ENCODE assay signal across 12 cellular contexts in genomic region chr11:115925568-115925904, GRCh38.
"Had no signal": no experiment of that assay in that cellular context is flagged by ENCODE, and none has a peak within 500 bp of the region (broad histone marks: within the 10 kb centered on the region; RNA-seq: fewer than 3 reads in every experiment).

No MANE protein-coding gene starts in this region.

- H3K4me1 Mint-ChIP-seq: immature natural killer cell, T-cell had no signal

- H3K27ac ChIP-seq: gastrocnemius medialis, heart left ventricle, stomach, thoracic aorta, upper lobe of right lung had no signal

- DNase-seq: activated T-cell treated with anti-CD3 and anti-CD28 coated beads, Interleukin-2, amount 50 U/mL, for 1 hour; dermis blood vessel endothelial cell; gastrocnemius medialis; heart left ventricle; immature natural killer cell; nephron progenitor cell; occipital lobe; stomach; T-cell; T-helper 9 cell; upper lobe of right lung had no signal

- H3K4me3 ChIP-seq: gastrocnemius medialis, heart left ventricle, stomach, thoracic aorta, upper lobe of right lung had no signal

- H3K36me3 ChIP-seq: gastrocnemius medialis, heart left ventricle, stomach, thoracic aorta, upper lobe of right lung had no signal

- H3K9me3 ChIP-seq: gastrocnemius medialis, heart left ventricle, stomach, thoracic aorta, upper lobe of right lung had no signal

- H3K27me3 ChIP-seq: upper lobe of right lung had no signal

- H3K27ac Mint-ChIP-seq: immature natural killer cell, nephron progenitor cell, T-cell had no signal

- H3K4me1 ChIP-seq: gastrocnemius medialis had no signal

- ATAC-seq: gastrocnemius medialis, heart left ventricle, T-cell had no signal

- H3K36me3 Mint-ChIP-seq: immature natural killer cell, T-cell had no signal

- H3K9me3 Mint-ChIP-seq: immature natural killer cell had no signal

- H3K4me3 Mint-ChIP-seq: immature natural killer cell, nephron progenitor cell, T-cell had no signal
